Comparison of ENCODE assay signal across 24 cellular contexts in genomic region chr11:126878892-126879291, GRCh38.
A peak's percentile ranks its signal among the peaks of the same experiment; 100 is the strongest.
DNase-seq lines count a peak whose midpoint lies in the region; ATAC-seq lines count a peak whose summit lies in the region.
"Had no signal": no experiment of that assay in that cellular context is flagged by ENCODE, and none has a peak within 500 bp of the region (broad histone marks: within the 10 kb centered on the region; RNA-seq: fewer than 3 reads in every experiment).

No MANE protein-coding gene starts in this region.

- no peaks in the 10 kb centered on the region for H3K9me3 ChIP-seq in CD8-positive, alpha-beta memory T cell (ENCODE audit: low read length)
- H3K9me3 ChIP-seq: A549, SJCRH30 had no signal

- no peaks in the 10 kb centered on the region for H3K9me3 Mint-ChIP-seq in CD8-positive, alpha-beta memory T cell

- POLR2A ChIA-PET in CD8-positive, alpha-beta memory T cell (lab: Charles Lee), result no interaction called here

- H3K4me3 Mint-ChIP-seq in CD8-positive, alpha-beta memory T cell, result no peak overlapping the region
- H3K4me3 Mint-ChIP-seq: B cell, CD14-positive monocyte, T-helper 17 cell had no signal

- peak; percentile 1 for DNase-seq in NCI-H748 (lab: John Stamatoyannopoulos, UW; ENCODE audit: unreplicated experiment)
- no peak for DNase-seq in NCI-H748 treated with DMSO at 0.1 percent for 48 hours (lab: John Stamatoyannopoulos, UW)
- DNase-seq in NCI-H526 treated with DMSO at 0.1 percent for 48 hours (lab: John Stamatoyannopoulos, UW), result peak; percentile 98
- DNase-seq in islet precursor cell, result peak; percentile 56
- peak; percentile 74 for DNase-seq in superior temporal gyrus (ENCODE audit: extremely low spot score)
- DNase-seq in CD8-positive, alpha-beta memory T cell, result no peak
- no peak for DNase-seq in Right ventricle myocardium inferior (ENCODE audit: missing footprints)
- no peak for DNase-seq in C1 segment of cervical spinal cord (lab: John Stamatoyannopoulos, UW)
- DNase-seq: Calu3; DMS79 treated with DMSO at 0.1 percent for 48 hours; GF-D8; KBM-7; NCI-H1436; NCI-H1930; NCI-H345; NCI-H524 treated with DMSO at 0.1 percent for 48 hours; NK-92 treated with Interleukin-12 subunit alpha and Interleukin-12 subunit beta, amount 100 ng/mL, for 24 hours; PC-3; T-helper 17 cell had no signal

- no peaks in the 10 kb centered on the region for H3K27me3 ChIP-seq in CD8-positive, alpha-beta memory T cell (ENCODE audit: insufficient read depth, low read length, poor library complexity, severe bottlenecking)
- H3K27me3 ChIP-seq: SJCRH30 had no signal

- H3K4me3 ChIP-seq in CD8-positive, alpha-beta memory T cell (ENCODE audit: low read length), result no peak overlapping the region
- H3K4me3 ChIP-seq: A549, SJCRH30 had no signal

- H3K27ac ChIP-seq in CD8-positive, alpha-beta memory T cell (ENCODE audit: low read depth, low read length), result no peak overlapping the region
- H3K27ac ChIP-seq: A549, SJCRH30 had no signal

- intact Hi-C loops in Right ventricle myocardium inferior (cut with DNase I), result no loop called here

- no peaks in the 10 kb centered on the region for H3K4me1 ChIP-seq in CD8-positive, alpha-beta memory T cell (ENCODE audit: insufficient read depth, low read length)
- H3K4me1 ChIP-seq: SJCRH30 had no signal

- ATAC-seq in Right ventricle myocardium inferior, result no peak
- ATAC-seq: A549, PC-3, SK-N-SH treated with all-trans-retinoic acid at 6 μM for 48 hours, T-helper 17 cell had no signal

- H3K36me3 Mint-ChIP-seq in CD8-positive, alpha-beta memory T cell, result no peaks in the 10 kb centered on the region
- H3K36me3 Mint-ChIP-seq: CD14-positive monocyte had no signal

- no peaks in the 10 kb centered on the region for H3K27me3 Mint-ChIP-seq in CD8-positive, alpha-beta memory T cell

- no peaks in the 10 kb centered on the region for H3K36me3 ChIP-seq in CD8-positive, alpha-beta memory T cell (ENCODE audit: insufficient read depth, low read length)
- H3K36me3 ChIP-seq: SJCRH30 had no signal

- H3K27ac Mint-ChIP-seq in CD8-positive, alpha-beta memory T cell, result no peak overlapping the region
- H3K27ac Mint-ChIP-seq: B cell, T-helper 17 cell had no signal

- CTCF ChIA-PET in CD8-positive, alpha-beta memory T cell (lab: Charles Lee), result interaction anchor here (1.1 kb wide), 1 partner anchor 9 kb away, joined by 4 read pairs; no protein-coding TSS in a partner anchor

- no peaks in the 10 kb centered on the region for H3K4me1 Mint-ChIP-seq in CD8-positive, alpha-beta memory T cell
- H3K4me1 Mint-ChIP-seq: B cell, CD14-positive monocyte, T-helper 17 cell had no signal

Comparison
In these comparisons a context has a peak if more than half of its experiments do, and no peak if none do; other contexts are left out.
1. DNase-seq: peak in NCI-H748 (single experiment), NCI-H526 treated with DMSO at 0.1 percent for 48 hours (single experiment), islet precursor cell (single experiment) and superior temporal gyrus (single experiment); none in NCI-H748 treated with DMSO at 0.1 percent for 48 hours (single experiment), CD8-positive, alpha-beta memory T cell (0 of 5), Right ventricle myocardium inferior (single experiment) and C1 segment of cervical spinal cord (0 of 14).